In the genomic region with DNA sequence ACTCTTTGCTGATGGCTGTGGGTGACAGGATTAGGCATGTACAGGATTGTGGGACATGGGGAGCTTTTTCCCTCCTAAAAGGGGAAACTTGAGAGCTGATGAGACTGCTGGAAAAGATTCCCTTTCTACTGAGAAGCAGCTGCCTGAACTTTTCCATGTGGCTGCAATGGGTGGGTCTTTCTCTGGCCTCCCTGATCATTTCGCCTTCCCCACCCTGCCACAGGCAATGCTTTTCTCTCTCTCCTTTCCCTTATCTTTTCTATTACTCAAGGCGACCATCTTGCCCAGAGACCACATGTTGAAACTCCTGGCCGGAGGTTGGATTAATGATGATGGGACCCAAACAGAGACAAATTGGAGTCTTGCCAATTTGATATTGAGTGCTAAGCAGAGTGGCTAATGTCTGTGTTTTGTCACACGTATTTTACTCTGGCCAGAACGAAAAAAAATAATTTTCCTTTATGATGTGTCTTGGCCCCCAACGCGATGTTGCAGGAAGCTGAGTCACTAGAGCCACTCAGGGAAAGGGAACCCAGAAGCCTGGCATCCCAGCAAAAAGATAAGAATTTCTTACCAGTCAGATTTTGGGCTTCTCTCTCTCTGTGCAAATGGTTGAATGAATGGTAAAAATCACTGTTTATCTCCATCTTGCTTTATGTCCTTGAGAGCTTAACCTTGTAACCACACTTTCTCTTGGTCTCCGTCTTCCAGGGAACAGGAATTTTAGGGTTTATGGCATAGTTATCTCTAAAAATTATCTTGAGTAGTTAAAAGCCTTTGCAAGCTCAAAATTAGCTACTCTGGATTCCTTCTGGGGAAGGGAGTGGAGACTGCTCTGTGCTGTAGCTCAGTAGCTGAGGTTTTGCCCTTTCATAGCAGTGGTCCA, we compare ENCODE assay signal across 17 cellular contexts.
"Had no signal": no experiment of that assay in that cellular context is flagged by ENCODE, and none has a peak within 500 bp of the region (broad histone marks: within the 10 kb centered on the region; RNA-seq: fewer than 3 reads in every experiment).

No MANE protein-coding gene starts in this region.

- H3K4me1 ChIP-seq: colonic mucosa, prostate gland, right lobe of liver, suprapubic skin had no signal

- H3K27ac ChIP-seq: adrenal gland, colonic mucosa, heart left ventricle, prostate gland, right lobe of liver, suprapubic skin, upper lobe of left lung had no signal

- H3K9me3 ChIP-seq: adrenal gland, colonic mucosa, heart left ventricle, mucosa of descending colon, prostate gland, right lobe of liver, suprapubic skin, upper lobe of left lung had no signal

- H3K36me3 Mint-ChIP-seq: natural killer cell; stimulated activated memory B cell treated with anti-CD40 and anti-IgM and Interleukin-4, amounts not matched to agents 10 μg/mL and 1 μg/mL and 100 μg/mL, for 72 hours had no signal

- H3K9me3 Mint-ChIP-seq: stimulated activated memory B cell treated with anti-CD40 and anti-IgM and Interleukin-4, amounts not matched to agents 10 μg/mL and 1 μg/mL and 100 μg/mL, for 72 hours had no signal

- H3K27ac Mint-ChIP-seq: stimulated activated memory B cell treated with anti-CD40 and anti-IgM and Interleukin-4, amounts not matched to agents 10 μg/mL and 1 μg/mL and 100 μg/mL, for 72 hours had no signal

- H3K36me3 ChIP-seq: adrenal gland, colonic mucosa, heart left ventricle, prostate gland, right lobe of liver, suprapubic skin, upper lobe of left lung had no signal

- ATAC-seq: activated CD4-positive, CD25-positive, alpha-beta regulatory T cell treated with anti-CD3 and anti-CD28 coated beads, Interleukin-2, amount 50 U/mL, for 24 hours; heart left ventricle; mucosa of descending colon; natural killer cell; right lobe of liver; stimulated activated memory B cell treated with anti-CD40 and anti-IgM and Interleukin-4, amounts not matched to agents 10 μg/mL and 1 μg/mL and 100 μg/mL, for 72 hours had no signal

- DNase-seq: activated CD4-positive, alpha-beta T cell treated with anti-CD3 and anti-CD28 coated beads, Interleukin-2, amount 50 U/mL, for 48 hours; activated CD8-positive, alpha-beta memory T cell treated with anti-CD3 and anti-CD28 coated beads, Interleukin-2, amount 50 U/mL, for 48 hours; activated effector memory CD4-positive, alpha-beta T cell treated with Interleukin-2 at 50 U/mL for 16 hours; colonic mucosa; heart left ventricle; mucosa of descending colon; natural killer cell; nucleus accumbens; right lobe of liver; upper lobe of left lung had no signal

- FAIRE-seq: endothelial cell of umbilical vein, islet of Langerhans had no signal

- H3K27me3 ChIP-seq: adrenal gland, colonic mucosa, heart left ventricle, right lobe of liver, suprapubic skin, upper lobe of left lung had no signal

- H3K4me3 ChIP-seq: adrenal gland, colonic mucosa, heart left ventricle, mucosa of descending colon, prostate gland, right lobe of liver, suprapubic skin, upper lobe of left lung had no signal
